In genomic region chr14:24432259-24433131, GRCh38 we compare ENCODE assay signal across 1 cellular context.
TF ChIP-seq lines count a peak whose summit lies in the region.

No MANE protein-coding gene starts in this region.

TF ChIP-seq in HepG2, 621 proteins besides CTCF, POLR2A, EP300 and RAD21 (continues in another document):
- TF ChIP-seq NFE2 (CRISPR knock-in tag; IDR thresholded peaks at IDR 0.05) = no peak
- 0 out of 2 replicates have a peak, but pooled peaks have one; percentile 14 for TF ChIP-seq MXD1 (CRISPR knock-in tag; IDR thresholded peaks at IDR 0.05)
- no peak for TF ChIP-seq ZNF33A (CRISPR knock-in tag; IDR thresholded peaks at IDR 0.05; ENCODE audit: borderline replicate concordance)
- TF ChIP-seq ZNF777 (CRISPR knock-in tag; IDR thresholded peaks at IDR 0.05) = no peak
- no peak for TF ChIP-seq MIXL1 (CRISPR knock-in tag; IDR thresholded peaks at IDR 0.05)
- TF ChIP-seq ZFP36L2 (CRISPR knock-in tag; IDR thresholded peaks at IDR 0.05) = no peak
- no peak for TF ChIP-seq NCOR1 (IDR thresholded peaks at IDR 0.05; ENCODE audit: borderline replicate concordance, low read length)
- TF ChIP-seq HOXA7 (CRISPR knock-in tag; IDR thresholded peaks at IDR 0.05) = 0 out of 2 replicates have a peak, but pooled peaks have one; percentile 32
- TF ChIP-seq NFIB (CRISPR knock-in tag; IDR thresholded peaks at IDR 0.05; ENCODE audit: borderline replicate concordance) = peak; percentile 92; the same call in 1 of the 2 replicates
- TF ChIP-seq RFX5 (IDR thresholded peaks at IDR 0.05; ENCODE audit: low read depth, low read length) = no peak
- peak; percentile 28; the same call in 1 of the 2 replicates for TF ChIP-seq ZNF776 (CRISPR knock-in tag; IDR thresholded peaks at IDR 0.05)
- TF ChIP-seq ZNF430 (CRISPR knock-in tag; IDR thresholded peaks at IDR 0.05) = no peak
- 0 out of 2 replicates have a peak, but pooled peaks have one; percentile 11 for TF ChIP-seq ZNF275 (CRISPR knock-in tag; IDR thresholded peaks at IDR 0.05; ENCODE audit: borderline replicate concordance)
- TF ChIP-seq MXD4 (CRISPR knock-in tag; IDR thresholded peaks at IDR 0.05) = 0 out of 2 replicates have a peak, but pooled peaks have one; percentile 54
- TF ChIP-seq RBM22 (optimal IDR thresholded peaks at IDR 0.05; ENCODE audit: low read length) = peak; percentile 84
- TF ChIP-seq REXO4 (CRISPR knock-in tag; IDR thresholded peaks at IDR 0.05; ENCODE audit: borderline replicate concordance) = no peak
- 0 out of 2 replicates have a peak, but pooled peaks have one; percentile 22 for TF ChIP-seq CBX5 (CRISPR knock-in tag; IDR thresholded peaks at IDR 0.05; ENCODE audit: borderline replicate concordance)
- TF ChIP-seq FOXO4 (CRISPR knock-in tag; conservative IDR thresholded peaks at IDR 0.05) = peak; percentile 73; the same call in 1 of the 2 replicates
- TF ChIP-seq ZC3H13 (CRISPR knock-in tag; IDR thresholded peaks at IDR 0.05) = 0 out of 2 replicates have a peak, but pooled peaks have one; percentile 24
- TF ChIP-seq SUZ12 (IDR thresholded peaks at IDR 0.05; ENCODE audit: low read depth, low read length) = 0 out of 2 replicates have a peak, but pooled peaks have one; percentile 2
- TF ChIP-seq AHR (CRISPR knock-in tag; IDR thresholded peaks at IDR 0.05) = no peak
- peak; percentile 57; the same call in 1 of the 2 replicates for TF ChIP-seq ZNF83 (CRISPR knock-in tag; IDR thresholded peaks at IDR 0.05; ENCODE audit: borderline replicate concordance)
- peak; percentile 33; the same call in 1 of the 2 replicates for TF ChIP-seq ZNF589 (CRISPR knock-in tag; conservative IDR thresholded peaks at IDR 0.05)
- TF ChIP-seq SSRP1 (CRISPR knock-in tag; IDR thresholded peaks at IDR 0.05) = peak; percentile 56; the same call in 1 of the 2 replicates
- peak; percentile 52 for TF ChIP-seq POLR2G (IDR thresholded peaks at IDR 0.05; ENCODE audit: low read depth, low read length)
- TF ChIP-seq EED (CRISPR knock-in tag; IDR thresholded peaks at IDR 0.05) = 0 out of 2 replicates have a peak, but pooled peaks have one; percentile 65
- TF ChIP-seq DNMT1 (CRISPR knock-in tag; IDR thresholded peaks at IDR 0.05) = 0 out of 2 replicates have a peak, but pooled peaks have one; percentile 31
- TF ChIP-seq CREB3 (CRISPR knock-in tag; IDR thresholded peaks at IDR 0.05) = no peak
- TF ChIP-seq ZNF337 (CRISPR knock-in tag; IDR thresholded peaks at IDR 0.05; ENCODE audit: borderline replicate concordance, low read depth) = no peak
- TF ChIP-seq MATR3 (CRISPR knock-in tag; IDR thresholded peaks at IDR 0.05) = peak; percentile 34; the same call in 1 of the 2 replicates
- 0 out of 2 replicates have a peak, but pooled peaks have one; percentile 24 for TF ChIP-seq IRF9 (CRISPR knock-in tag; IDR thresholded peaks at IDR 0.05; ENCODE audit: borderline replicate concordance)
- TF ChIP-seq ARHGAP35 (CRISPR knock-in tag; IDR thresholded peaks at IDR 0.05; ENCODE audit: borderline replicate concordance) = no peak
- TF ChIP-seq REL (CRISPR knock-in tag; conservative IDR thresholded peaks at IDR 0.05) = 0 out of 2 replicates have a peak, but pooled peaks have one; percentile 28
- no peak for TF ChIP-seq ZNF501 (CRISPR knock-in tag; IDR thresholded peaks at IDR 0.05)
- 0 out of 2 replicates have a peak, but pooled peaks have one; percentile 25 for TF ChIP-seq ZNF713 (CRISPR knock-in tag; IDR thresholded peaks at IDR 0.05)
- TF ChIP-seq ZXDC (CRISPR knock-in tag; IDR thresholded peaks at IDR 0.05) = no peak
- TF ChIP-seq TBX2 (CRISPR knock-in tag; IDR thresholded peaks at IDR 0.05; ENCODE audit: borderline replicate concordance) = no peak
- 0 out of 2 replicates have a peak, but pooled peaks have one; percentile 16 for TF ChIP-seq CSRNP2 (CRISPR knock-in tag; conservative IDR thresholded peaks at IDR 0.05; ENCODE audit: low read depth)
- 0 out of 2 replicates have a peak, but pooled peaks have one; percentile 7 for TF ChIP-seq POLR2AphosphoS2 (IDR thresholded peaks at IDR 0.05; ENCODE audit: low read depth, low read length)
- TF ChIP-seq ARNT (IDR thresholded peaks at IDR 0.05) = no peak
- peak; percentile 7 for TF ChIP-seq TEAD3 (CRISPR knock-in tag; optimal IDR thresholded peaks at IDR 0.05; ENCODE audit: borderline replicate concordance)
- TF ChIP-seq FOXP1 (IDR thresholded peaks at IDR 0.05) = no peak
- no peak for TF ChIP-seq FOXP1 (CRISPR knock-in tag; IDR thresholded peaks at IDR 0.05)
- TF ChIP-seq ZNF766 (CRISPR knock-in tag; IDR thresholded peaks at IDR 0.05; ENCODE audit: borderline replicate concordance) = no peak
- no peak for TF ChIP-seq ZNF891 (CRISPR knock-in tag; IDR thresholded peaks at IDR 0.05)
- peak; percentile 89 for TF ChIP-seq RBFOX2 (IDR thresholded peaks at IDR 0.05; ENCODE audit: low read depth, low read length)
- peak; percentile 10; the same call in 1 of the 2 replicates for TF ChIP-seq ZZZ3 (CRISPR knock-in tag; IDR thresholded peaks at IDR 0.05; ENCODE audit: borderline replicate concordance)
- no peak for TF ChIP-seq MBD4 (IDR thresholded peaks at IDR 0.05; ENCODE audit: borderline replicate concordance, low read length)
- no peak for TF ChIP-seq ZBTB25 (CRISPR knock-in tag; IDR thresholded peaks at IDR 0.05)
- no peak for TF ChIP-seq ZBTB26 (CRISPR knock-in tag; IDR thresholded peaks at IDR 0.05; ENCODE audit: borderline replicate concordance)
- TF ChIP-seq POLR2AphosphoS5 (IDR thresholded peaks at IDR 0.05; ENCODE audit: low read depth, low read length) = 0 out of 2 replicates have a peak, but pooled peaks have one; percentile 16
- TF ChIP-seq ZNF775 (CRISPR knock-in tag; IDR thresholded peaks at IDR 0.05; ENCODE audit: borderline replicate concordance) = no peak
- TF ChIP-seq NBN (conservative IDR thresholded peaks at IDR 0.05) = no peak
- no peak; the same call in 1 of the 2 replicates for TF ChIP-seq KLF13 (CRISPR knock-in tag; IDR thresholded peaks at IDR 0.05)
- no peak for TF ChIP-seq ZNF703 (CRISPR knock-in tag; IDR thresholded peaks at IDR 0.05; ENCODE audit: borderline replicate concordance)
- 0 out of 2 replicates have a peak, but pooled peaks have one; percentile 36 for TF ChIP-seq ZNF784 (CRISPR knock-in tag; IDR thresholded peaks at IDR 0.05; ENCODE audit: borderline replicate concordance)
- no peak for TF ChIP-seq ZNF598 (CRISPR knock-in tag; IDR thresholded peaks at IDR 0.05; ENCODE audit: borderline replicate concordance)
- peak; percentile 96 for TF ChIP-seq AGO2 (optimal IDR thresholded peaks at IDR 0.05; ENCODE audit: low read depth, low read length)
- peak; percentile 44; the same call in 1 of the 2 replicates for TF ChIP-seq HNRNPL (IDR thresholded peaks at IDR 0.05; ENCODE audit: low read depth, low read length)
